20 cellular contexts compared by ENCODE assay signal in the genomic region with DNA sequence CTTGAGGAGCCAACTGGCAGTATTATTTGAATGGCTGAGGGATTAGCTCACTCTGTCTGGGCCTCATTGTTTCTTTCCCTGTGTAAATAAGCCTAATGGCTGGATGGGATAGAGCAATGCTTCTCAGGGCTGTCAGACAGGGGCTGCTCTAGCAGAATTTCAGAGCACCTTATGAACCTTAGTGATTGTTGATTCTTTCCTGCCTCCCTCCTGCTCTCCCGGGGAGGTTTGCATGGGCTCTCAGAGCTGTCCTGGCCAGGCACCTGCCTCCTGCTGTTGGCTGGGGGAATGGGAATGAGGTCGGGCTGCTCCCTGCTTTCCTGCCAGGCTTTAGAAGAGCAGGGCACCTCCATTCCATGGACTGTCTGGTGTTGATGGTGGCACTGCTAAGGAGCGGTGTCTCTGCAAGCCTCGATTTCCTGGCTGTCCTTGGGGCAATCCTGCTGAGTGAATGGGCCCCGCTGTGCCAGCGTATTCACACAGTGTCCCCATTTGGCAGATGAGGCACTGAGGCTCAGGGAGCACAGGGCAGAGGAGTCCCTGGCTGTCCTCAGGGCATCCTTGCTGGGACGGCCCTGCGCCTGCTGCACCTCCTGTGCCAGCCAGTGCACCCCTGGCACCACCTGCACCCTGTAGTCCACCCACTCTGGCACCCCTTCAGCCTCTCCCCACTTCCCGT.
DNase-seq lines count a peak whose midpoint lies in the region; ATAC-seq and TF ChIP-seq lines count a peak whose summit lies in the region.
"Had no signal": no experiment of that assay in that cellular context is flagged by ENCODE, and none has a peak within 500 bp of the region (broad histone marks: within the 10 kb centered on the region; RNA-seq: fewer than 3 reads in every experiment).

No MANE protein-coding gene starts in this region.

- H2BK15ac ChIP-seq in neuronal stem cell (ENCODE audit: low read length): peak overlapping the region; percentile 61
- H2BK15ac ChIP-seq in mesenchymal stem cell (ENCODE audit: low read depth, poor library complexity, severe bottlenecking): no peak overlapping the region

- H4K91ac ChIP-seq in neuronal stem cell (ENCODE audit: low read depth, low read length, poor library complexity) (peak overlapping the region; percentile 80), mesenchymal stem cell (ENCODE audit: low read length) (no peak overlapping the region)

- H3K4me3 ChIP-seq in adipocyte (ENCODE audit: low read length): no peak overlapping the region
- no peak overlapping the region for H3K4me3 ChIP-seq in gastroesophageal sphincter
- no peak overlapping the region for H3K4me3 ChIP-seq in neuronal stem cell (ENCODE audit: low read length in 2 of 2)
- H3K4me3 ChIP-seq in BE2C (ENCODE audit: low read depth, low read length): no peak overlapping the region
- H3K4me3 ChIP-seq in mesenchymal stem cell (ENCODE audit: insufficient read depth in 1 of 2, low read depth in 1 of 2, low read length in 2 of 2): peak overlapping the region in 1 of 2 experiments; percentile 24
- H3K4me3 ChIP-seq: right lobe of liver had no signal

- no peaks in the 10 kb centered on the region for H3K79me1 ChIP-seq in neuronal stem cell (ENCODE audit: low read depth, low read length)
- H3K79me1 ChIP-seq in mesenchymal stem cell (replicated peaks; ENCODE audit: low read length, poor library complexity, severe bottlenecking): no peaks in the 10 kb centered on the region

- TF ChIP-seq EP300 in gastroesophageal sphincter (IDR thresholded peaks at IDR 0.05): no peak

- no peaks in the 10 kb centered on the region for H3K36me3 ChIP-seq in adipocyte (ENCODE audit: control insufficient read depth, insufficient read depth, low read length, severe bottlenecking)
- no peaks in the 10 kb centered on the region for H3K36me3 ChIP-seq in gastroesophageal sphincter
- no peaks in the 10 kb centered on the region for H3K36me3 ChIP-seq in neuronal stem cell (replicated peaks in 1 of 2; ENCODE audit: control insufficient read depth in 2 of 2, insufficient read depth in 2 of 2, low read length in 2 of 2)
- H3K36me3 ChIP-seq in BE2C: no peaks in the 10 kb centered on the region
- H3K36me3 ChIP-seq in mesenchymal stem cell (ENCODE audit: control insufficient read depth in 1 of 2, insufficient read depth in 2 of 2, low read depth in 1 of 2, low read length in 2 of 2): no peaks in the 10 kb centered on the region
- H3K36me3 ChIP-seq: brain microvascular endothelial cell, right lobe of liver had no signal

- peak overlapping the region; percentile 96 for H2AK5ac ChIP-seq in neuronal stem cell (ENCODE audit: low read depth, low read length)
- H2AK5ac ChIP-seq in mesenchymal stem cell (ENCODE audit: low read length, severe bottlenecking): no peak overlapping the region

- peak overlapping the region; percentile 10 for H2BK120ac ChIP-seq in neuronal stem cell (ENCODE audit: low read depth, low read length)
- no peak overlapping the region for H2BK120ac ChIP-seq in mesenchymal stem cell (ENCODE audit: low read depth, low read length)

- H3K18ac ChIP-seq in neuronal stem cell (ENCODE audit: low read length) (peak overlapping the region; percentile 93), mesenchymal stem cell (ENCODE audit: low read depth in 1 of 2, low read length in 2 of 2) (no peak overlapping the region)

- peaks cover 26% of the 10 kb centered on the region for H3K27me3 ChIP-seq in adipocyte (replicated peaks; ENCODE audit: control insufficient read depth, insufficient read depth, low read length)
- H3K27me3 ChIP-seq in gastroesophageal sphincter: peaks cover 9% of the 10 kb centered on the region
- H3K27me3 ChIP-seq in neuronal stem cell (ENCODE audit: control insufficient read depth in 3 of 3, insufficient read depth in 3 of 3, low read depth in 1 of 3, low read length in 3 of 3): no peaks in the 10 kb centered on the region
- H3K27me3 ChIP-seq in BE2C: no peaks in the 10 kb centered on the region
- H3K27me3 ChIP-seq in mesenchymal stem cell (ENCODE audit: control insufficient read depth in 1 of 2, insufficient read depth in 1 of 2, low read length in 2 of 2): peaks cover 0 to 37% of the 10 kb centered on the region in 2 experiments
- H3K27me3 ChIP-seq: brain microvascular endothelial cell, right lobe of liver had no signal

- H3K9me3 ChIP-seq in adipocyte (ENCODE audit: control insufficient read depth, low read length): no peaks in the 10 kb centered on the region
- H3K9me3 ChIP-seq in gastroesophageal sphincter: no peaks in the 10 kb centered on the region
- peaks cover 0 to 3% of the 10 kb centered on the region in 2 donors for H3K9me3 ChIP-seq in neuronal stem cell (replicated peaks in 1 of 2; ENCODE audit: control insufficient read depth in 2 of 2, insufficient read depth in 1 of 2, low read depth in 1 of 2, low read length in 2 of 2)
- no peaks in the 10 kb centered on the region for H3K9me3 ChIP-seq in BE2C
- no peaks in the 10 kb centered on the region for H3K9me3 ChIP-seq in mesenchymal stem cell (ENCODE audit: control insufficient read depth, low read length)
- H3K9me3 ChIP-seq: right lobe of liver had no signal

- TF ChIP-seq POLR2A in gastroesophageal sphincter (IDR thresholded peaks at IDR 0.05): no peak

- WGBS in gastroesophageal sphincter (ENCODE audit: low coverage in 1 of 2), 2 donors: 90% methylated on average over 3 of the region's 9 CpGs; no CpG with 5 or more reads in 1 of the 2 donors
- WGBS in neuronal stem cell (ENCODE audit: extremely low coverage in 2 of 2, insufficient read length in 2 of 2, insufficient replicate concordance in 1 of 2), 2 donors: no CpG with 5 or more reads among the region's 9 CpGs
- WGBS in mesenchymal stem cell: 76% methylated on average over 9 of the region's 9 CpGs

- no peak overlapping the region for H3K4ac ChIP-seq in neuronal stem cell (ENCODE audit: low read length)
- no peak overlapping the region for H3K4ac ChIP-seq in mesenchymal stem cell (ENCODE audit: low read depth in 1 of 2, low read length in 2 of 2)

- H3K23ac ChIP-seq in neuronal stem cell (ENCODE audit: low read depth, low read length, poor library complexity) (no peak overlapping the region), mesenchymal stem cell (ENCODE audit: low read length in 2 of 2) (no peak overlapping the region)

- peak overlapping the region; percentile 49 for H3K14ac ChIP-seq in neuronal stem cell (ENCODE audit: low read length)
- no peak overlapping the region for H3K14ac ChIP-seq in mesenchymal stem cell (ENCODE audit: low read length in 2 of 2)

- no peak overlapping the region for H4K8ac ChIP-seq in neuronal stem cell (ENCODE audit: low read depth, low read length)
- H4K8ac ChIP-seq in mesenchymal stem cell (ENCODE audit: low read length): no peak overlapping the region

- H3K4me1 ChIP-seq in adipocyte (ENCODE audit: control insufficient read depth, insufficient read depth, low read length): peaks cover 19% of the 10 kb centered on the region
- H3K4me1 ChIP-seq in gastroesophageal sphincter: no peaks in the 10 kb centered on the region
- peaks cover 15 to 16% of the 10 kb centered on the region in 2 donors for H3K4me1 ChIP-seq in neuronal stem cell (ENCODE audit: control insufficient read depth in 2 of 2, insufficient read depth in 1 of 2, low read depth in 1 of 2, low read length in 2 of 2)
- H3K4me1 ChIP-seq in BE2C: no peaks in the 10 kb centered on the region
- peaks cover 3% of the 10 kb centered on the region for H3K4me1 ChIP-seq in mesenchymal stem cell (ENCODE audit: control insufficient read depth, insufficient read depth, low read depth, low read length)
- H3K4me1 ChIP-seq: right lobe of liver had no signal

- H3K4me2 ChIP-seq in neuronal stem cell (ENCODE audit: insufficient read depth, low read length, poor library complexity, severe bottlenecking): no peak overlapping the region
- no peak overlapping the region for H3K4me2 ChIP-seq in mesenchymal stem cell (ENCODE audit: low read length, poor library complexity, severe bottlenecking)

- no peak for TF ChIP-seq CTCF in gastroesophageal sphincter (IDR thresholded peaks at IDR 0.05)
- TF ChIP-seq CTCF in BE2C (IDR thresholded peaks at IDR 0.05; ENCODE audit: low read depth, low read length): no peak

- H2BK12ac ChIP-seq in neuronal stem cell (ENCODE audit: low read length): no peak overlapping the region
- no peak overlapping the region for H2BK12ac ChIP-seq in mesenchymal stem cell (ENCODE audit: low read length in 2 of 2)

- H3K27ac ChIP-seq in gastroesophageal sphincter (no peak overlapping the region), neuronal stem cell (replicated peaks; ENCODE audit: low read length) (no peak overlapping the region), mesenchymal stem cell (ENCODE audit: low read length, poor library complexity, severe bottlenecking) (no peak overlapping the region)
- H3K27ac ChIP-seq: brain microvascular endothelial cell, right lobe of liver, VCaP had no signal

- no peak overlapping the region for H2AFZ ChIP-seq in neuronal stem cell (ENCODE audit: low read length)
- no peak overlapping the region for H2AFZ ChIP-seq in mesenchymal stem cell (ENCODE audit: low read depth, low read length)

- DNase-seq in NCI-H510A treated with DMSO at 0.1 percent for 48 hours (lab: John Stamatoyannopoulos, UW): peak; percentile 25
- DNase-seq in NCI-H510A (lab: John Stamatoyannopoulos, UW): no peak
- DNase-seq in adipocyte (ENCODE audit: low read depth): peak; percentile 15
- DNase-seq in neuronal stem cell (ENCODE audit: low spot score): peak; percentile 32
- no peak for DNase-seq in activated effector memory CD4-positive, alpha-beta T cell treated with anti-CD3 and anti-CD28 coated beads, Interleukin-2, amount 50 U/mL, for 16 hours
- DNase-seq in BE2C: no peak
- DNase-seq in mesenchymal stem cell: no peak
- DNase-seq: activated gamma-delta T cell treated with Interleukin-2 at 50 U/mL for 16 hours; brain microvascular endothelial cell; CD4-positive, alpha-beta memory T cell; EL; kidney glomerular epithelial cell; naive thymus-derived CD4-positive, alpha-beta T cell; NCI-H2171 treated with DMSO at 0.1 percent for 48 hours; PC-3; right lobe of liver; stimulated activated CD4-positive, alpha-beta T cell treated with anti-CD3 and anti-CD28 coated beads, Interleukin-4, amount 100 ng/mL, for 1 hour; trophoblast cell had no signal

- peak; percentile 54 for ATAC-seq in gastroesophageal sphincter
- ATAC-seq: naive thymus-derived CD4-positive, alpha-beta T cell; PC-3 had no signal

- H3K9ac ChIP-seq in adipocyte (ENCODE audit: low read length): no peak overlapping the region
- peak overlapping the region; percentile 63 for H3K9ac ChIP-seq in neuronal stem cell (ENCODE audit: low read depth, low read length, poor library complexity)
- no peak overlapping the region for H3K9ac ChIP-seq in mesenchymal stem cell (ENCODE audit: low read length)

- H2BK5ac ChIP-seq in neuronal stem cell (ENCODE audit: low read length) (peak overlapping the region; percentile 62), mesenchymal stem cell (ENCODE audit: low read depth, low read length, poor library complexity, severe bottlenecking) (no peak overlapping the region)

Comparison
In these comparisons a context has a peak if more than half of its experiments do, and no peak if none do; other contexts are left out.
1. DNase-seq: peak in NCI-H510A treated with DMSO at 0.1 percent for 48 hours (single experiment), adipocyte (single experiment) and neuronal stem cell (single experiment); none in NCI-H510A (single experiment), activated effector memory CD4-positive, alpha-beta T cell treated with anti-CD3 and anti-CD28 coated beads, Interleukin-2, amount 50 U/mL, for 16 hours (single experiment), BE2C (single experiment) and mesenchymal stem cell (single experiment).